Comparison of ENCODE assay signal across 21 cellular contexts in genomic region chr3:53075743-53076140, GRCh38. TPM values are rescaled to one million over a fixed set of nuclear protein-coding genes. Genes with fewer than 3 reads are reported as not detected.
DNase-seq lines count a peak whose midpoint lies in the region; ATAC-seq and TF ChIP-seq lines count a peak whose summit lies in the region.
"Had no signal": no experiment of that assay in that cellular context is flagged by ENCODE, and none has a peak within 500 bp of the region (broad histone marks: within the 10 kb centered on the region; RNA-seq: fewer than 3 reads in every experiment).

No MANE protein-coding gene starts in this region.

- peaks cover 7 to 19% (median 16%) of the 10 kb centered on the region in 4 donors for H3K4me1 Mint-ChIP-seq in CD4-positive, alpha-beta memory T cell
- peaks cover 13% of the 10 kb centered on the region for H3K4me1 Mint-ChIP-seq in WTC11

- no peaks in the 10 kb centered on the region for H3K79me1 ChIP-seq in neuronal stem cell (ENCODE audit: low read depth, low read length)

- no peak for ATAC-seq in WTC11
- ATAC-seq in HG02610 (IDR thresholded peaks at IDR 0.05; ENCODE audit: unreplicated experiment), result no peak
- no peak for ATAC-seq in Right ventricle myocardium inferior
- ATAC-seq: GM23338, HepG2, SK-N-SH treated with all-trans-retinoic acid at 6 μM for 48 hours had no signal

- no peak overlapping the region for H2BK12ac ChIP-seq in neuronal stem cell (ENCODE audit: low read length)

- H3K18ac ChIP-seq in neuronal stem cell (ENCODE audit: low read length), result no peak overlapping the region

- H3K9ac ChIP-seq in neuronal stem cell (ENCODE audit: low read depth, low read length, poor library complexity), result no peak overlapping the region

- H4K91ac ChIP-seq in neuronal stem cell (ENCODE audit: low read depth, low read length, poor library complexity), result no peak overlapping the region

- H3K4me3 Mint-ChIP-seq in CD4-positive, alpha-beta memory T cell, result no peak overlapping the region
- no peak overlapping the region for H3K4me3 Mint-ChIP-seq in WTC11
- H3K4me3 Mint-ChIP-seq: GM23338 had no signal

- no peaks in the 10 kb centered on the region for H3K27me3 Mint-ChIP-seq in CD4-positive, alpha-beta memory T cell
- H3K27me3 Mint-ChIP-seq in WTC11 (ENCODE audit: low read depth), result peaks cover 2% of the 10 kb centered on the region; the same call in 1 of the 2 replicates

- H3K36me3 Mint-ChIP-seq in CD4-positive, alpha-beta memory T cell, result peaks cover 0 to 3% of the 10 kb centered on the region in 2 donors
- no peaks in the 10 kb centered on the region for H3K36me3 Mint-ChIP-seq in WTC11

- H4K8ac ChIP-seq in neuronal stem cell (ENCODE audit: low read depth, low read length), result no peak overlapping the region

- H3K9me3 Mint-ChIP-seq in CD4-positive, alpha-beta memory T cell, result no peaks in the 10 kb centered on the region
- H3K9me3 Mint-ChIP-seq in WTC11, result no peaks in the 10 kb centered on the region
- H3K9me3 Mint-ChIP-seq: GM23338 had no signal

- H3K4me2 ChIP-seq in neuronal stem cell (ENCODE audit: insufficient read depth, low read length, poor library complexity, severe bottlenecking), result no peak overlapping the region
- H3K4me2 ChIP-seq: GM23338 had no signal

- H3K36me3 ChIP-seq in CD4-positive, alpha-beta memory T cell (ENCODE audit: insufficient read depth, low read length), result no peaks in the 10 kb centered on the region
- no peaks in the 10 kb centered on the region for H3K36me3 ChIP-seq in neuronal stem cell (replicated peaks in 1 of 2; ENCODE audit: control insufficient read depth in 2 of 2, insufficient read depth in 2 of 2, low read length in 2 of 2)

- H3K27ac ChIP-seq in CD4-positive, alpha-beta memory T cell (ENCODE audit: low read depth, low read length), result no peak overlapping the region
- no peak overlapping the region for H3K27ac ChIP-seq in neuronal stem cell (replicated peaks; ENCODE audit: low read length)
- H3K27ac ChIP-seq: C4-2B had no signal

- no peaks in the 10 kb centered on the region for H3K27me3 ChIP-seq in CD4-positive, alpha-beta memory T cell (ENCODE audit: insufficient read depth, low read length)
- no peaks in the 10 kb centered on the region for H3K27me3 ChIP-seq in neuronal stem cell (ENCODE audit: control insufficient read depth in 3 of 3, insufficient read depth in 3 of 3, low read depth in 1 of 3, low read length in 3 of 3)

- no peak overlapping the region for H2BK15ac ChIP-seq in neuronal stem cell (ENCODE audit: low read length)

- CTCF ChIA-PET in CD4-positive, alpha-beta memory T cell (lab: Charles Lee; ENCODE audit: partially characterized antibody), result interaction anchor here (1.1 kb wide), 2 partner anchors 120 to 141 kb away, joined by 3 to 4 read pairs; no protein-coding TSS in a partner anchor
- CTCF ChIA-PET in WTC11 (lab: Charles Lee), result interaction anchor here (0.5 to 1.2 kb wide), 2 partner anchors 35 to 168 kb away, joined by 3 to 4 read pairs; no protein-coding TSS in a partner anchor

- POLR2A ChIA-PET in CD4-positive, alpha-beta memory T cell (lab: Charles Lee; ENCODE audit: partially characterized antibody), result no interaction called here
- POLR2A ChIA-PET in WTC11 (lab: Charles Lee), result no interaction called here

- H3K4ac ChIP-seq in neuronal stem cell (ENCODE audit: low read length), result no peak overlapping the region

- H3K14ac ChIP-seq in neuronal stem cell (ENCODE audit: low read length), result no peak overlapping the region

- H3K4me3 ChIP-seq in CD4-positive, alpha-beta memory T cell (ENCODE audit: low read length in 2 of 2), result no peak overlapping the region
- no peak overlapping the region for H3K4me3 ChIP-seq in neuronal stem cell (ENCODE audit: low read length in 2 of 2)
- H3K4me3 ChIP-seq: GM23338 had no signal

- WGBS in neuronal stem cell (ENCODE audit: extremely low coverage in 2 of 2, insufficient read length in 2 of 2, insufficient replicate concordance in 1 of 2), 2 donors, result no CpG with 5 or more reads among the region's 3 CpGs

- no peak overlapping the region for H2BK5ac ChIP-seq in neuronal stem cell (ENCODE audit: low read length)

- no peaks in the 10 kb centered on the region for H3K9me3 ChIP-seq in CD4-positive, alpha-beta memory T cell (ENCODE audit: control insufficient read depth in 1 of 2, low read length in 2 of 2)
- H3K9me3 ChIP-seq in neuronal stem cell (replicated peaks in 1 of 2; ENCODE audit: control insufficient read depth in 2 of 2, insufficient read depth in 1 of 2, low read depth in 1 of 2, low read length in 2 of 2), result no peaks in the 10 kb centered on the region

- DNase-seq in CD4-positive, alpha-beta memory T cell, result no peak
- DNase-seq in D341Med (ENCODE audit: low spot score) (peak; percentile 17), WTC11 (ENCODE audit: low spot score) (peak; percentile 3), neuronal stem cell (ENCODE audit: low spot score) (no peak), NCI-H526 treated with DMSO at 0.1 percent for 48 hours (lab: John Stamatoyannopoulos, UW) (no peak), activated T-cell treated with anti-CD3 and anti-CD28 coated beads for 4 hours (no peak), Right ventricle myocardium inferior (ENCODE audit: missing footprints) (no peak)
- DNase-seq: ACHN, COR-L47, GF-D8, Karpas-422, NCI-H1092 treated with DMSO at 0.1 percent for 48 hours, NCI-H2029 treated with DMSO at 0.1 percent for 48 hours, NCI-H2171, RPMI8226, SIG-M5 had no signal

- TF ChIP-seq CTCF in WTC11 (IDR thresholded peaks at IDR 0.05), result no peak

- H3K23ac ChIP-seq in neuronal stem cell (ENCODE audit: low read depth, low read length, poor library complexity), result no peak overlapping the region

- peak overlapping the region; percentile 7 for H2BK120ac ChIP-seq in neuronal stem cell (ENCODE audit: low read depth, low read length)

- H3K4me1 ChIP-seq in CD4-positive, alpha-beta memory T cell (ENCODE audit: insufficient read depth, low read length), result peaks cover 10% of the 10 kb centered on the region
- H3K4me1 ChIP-seq in neuronal stem cell (ENCODE audit: control insufficient read depth in 2 of 2, insufficient read depth in 1 of 2, low read depth in 1 of 2, low read length in 2 of 2), result peaks cover 11 to 15% of the 10 kb centered on the region in 2 donors

- H2AK5ac ChIP-seq in neuronal stem cell (ENCODE audit: low read depth, low read length), result peak overlapping the region; percentile 13

- peak overlapping the region in 5 of 7 donors; percentile 4 to 64 (median 52) for H3K27ac Mint-ChIP-seq in CD4-positive, alpha-beta memory T cell
- no peak overlapping the region for H3K27ac Mint-ChIP-seq in WTC11
- H3K27ac Mint-ChIP-seq: GM23338 had no signal

- intact Hi-C loops in CD4-positive, alpha-beta memory T cell (cut with micrococcal nuclease), result no loop called here
- intact Hi-C loops in Right ventricle myocardium inferior (cut with DNase I), result no loop called here

- no peak overlapping the region for H2AFZ ChIP-seq in neuronal stem cell (ENCODE audit: low read length)
- H2AFZ ChIP-seq: GM23338 had no signal

TF ChIP-seq in WTC11, 78 proteins besides CTCF, POLR2A, EP300 and RAD21 (continues in another document):
- TF ChIP-seq FOXP4 (CRISPR knock-in tag; IDR thresholded peaks at IDR 0.05) (no peak), TEAD4 (CRISPR knock-in tag; IDR thresholded peaks at IDR 0.05) (no peak), PRRX2 (CRISPR knock-in tag; IDR thresholded peaks at IDR 0.05) (no peak), FOXJ3 (CRISPR knock-in tag; IDR thresholded peaks at IDR 0.05; ENCODE audit: borderline replicate concordance) (no peak), SMAD3 (CRISPR knock-in tag; IDR thresholded peaks at IDR 0.05; ENCODE audit: borderline replicate concordance) (no peak), ZNF232 (CRISPR knock-in tag; IDR thresholded peaks at IDR 0.05) (no peak), ATF3 (CRISPR knock-in tag; conservative IDR thresholded peaks at IDR 0.05) (no peak), ZNF671 (CRISPR knock-in tag; IDR thresholded peaks at IDR 0.05) (no peak), NR2C2 (CRISPR knock-in tag; IDR thresholded peaks at IDR 0.05) (no peak), SP1 (CRISPR knock-in tag; conservative IDR thresholded peaks at IDR 0.05) (no peak), JAZF1 (CRISPR knock-in tag; IDR thresholded peaks at IDR 0.05) (no peak), CDX4 (CRISPR knock-in tag; IDR thresholded peaks at IDR 0.05; ENCODE audit: borderline replicate concordance) (no peak), RELA (CRISPR knock-in tag; IDR thresholded peaks at IDR 0.05; ENCODE audit: borderline replicate concordance) (no peak)

RNA-seq across cellular contexts. Expression of gene SFMBT1, which starts 29.9 kb away (rescaled TPM):
- total RNA-seq in CD4-positive, alpha-beta memory T cell, result 10 to 100 TPM; 49.3 to 50.8 TPM
- 10 to 100 TPM; 19.8 to 27.8 TPM for polyA plus RNA-seq in CD4-positive, alpha-beta memory T cell
- total RNA-seq in WTC11 (2021) (12.3 to 20.9 TPM (median 14.7 TPM) in 3 replicates), Right ventricle myocardium inferior (14.9 TPM)
- polyA plus RNA-seq in neuronal stem cell (2013, experiment 1 of 2), result 7.2 TPM
- polyA plus RNA-seq in neuronal stem cell (2013, experiment 2 of 2), result 7.8 TPM

RNA-seq across cellular contexts. Expression of gene RFT1, which starts 54.5 kb away (rescaled TPM):
- 10 to 100 TPM; 25.3 to 28.4 TPM for total RNA-seq in CD4-positive, alpha-beta memory T cell
- 10 to 100 TPM; 21.2 to 23.8 TPM for polyA plus RNA-seq in CD4-positive, alpha-beta memory T cell
- total RNA-seq in WTC11 (2021) (26.3 to 28.0 TPM (median 27.1 TPM) in 3 replicates), Right ventricle myocardium inferior (11.0 TPM)
- polyA plus RNA-seq in neuronal stem cell (2013, experiment 1 of 2), result 9.3 TPM
- 9.6 TPM for polyA plus RNA-seq in neuronal stem cell (2013, experiment 2 of 2)

Comparison
In these comparisons a context has a peak if more than half of its experiments do, and no peak if none do; other contexts are left out.
1. DNase-seq: peak in D341Med (single experiment) and WTC11 (single experiment); none in CD4-positive, alpha-beta memory T cell (0 of 5), neuronal stem cell (single experiment), NCI-H526 treated with DMSO at 0.1 percent for 48 hours (single experiment), activated T-cell treated with anti-CD3 and anti-CD28 coated beads for 4 hours (single experiment) and Right ventricle myocardium inferior (single experiment).